10 cellular contexts compared by ENCODE assay signal in genomic region chr14:89418976-89419375, GRCh38. TPM values are rescaled to one million over a fixed set of nuclear protein-coding genes. Genes with fewer than 3 reads are reported as not detected.
DNase-seq lines count a peak whose midpoint lies in the region; ATAC-seq lines count a peak whose summit lies in the region.
"Had no signal": no experiment of that assay in that cellular context is flagged by ENCODE, and none has a peak within 500 bp of the region (broad histone marks: within the 10 kb centered on the region; RNA-seq: fewer than 3 reads in every experiment).

No MANE protein-coding gene starts in this region.

- peak overlapping the region; percentile 95 for H3K4me3 Mint-ChIP-seq in activated CD4-positive, alpha-beta T cell treated with anti-CD3 and anti-CD28 coated beads, Interleukin-2, amount 10 ng/mL, durations not matched to agents 24 days and 14 days
- H3K4me3 Mint-ChIP-seq in effector memory CD8-positive, alpha-beta T cell = peak overlapping the region; percentile 57 to 90
- peak overlapping the region; percentile 36 for H3K4me3 Mint-ChIP-seq in stimulated activated memory B cell treated with anti-CD40 and anti-IgM and Interleukin-4, amounts not matched to agents 10 μg/mL and 1 μg/mL and 100 μg/mL, for 72 hours

- H3K4me1 Mint-ChIP-seq in activated CD4-positive, alpha-beta T cell treated with anti-CD3 and anti-CD28 coated beads, Interleukin-2, amount 10 ng/mL, durations not matched to agents 24 days and 14 days = peaks cover 51% of the 10 kb centered on the region
- H3K4me1 Mint-ChIP-seq in effector memory CD8-positive, alpha-beta T cell (ENCODE audit: low read depth in 2 of 2) = peaks cover 27 to 62% of the 10 kb centered on the region in 2 donors
- peaks cover 50% of the 10 kb centered on the region for H3K4me1 Mint-ChIP-seq in stimulated activated memory B cell treated with anti-CD40 and anti-IgM and Interleukin-4, amounts not matched to agents 10 μg/mL and 1 μg/mL and 100 μg/mL, for 72 hours

- peak overlapping the region; percentile 77 for H3K27ac Mint-ChIP-seq in activated CD4-positive, alpha-beta T cell treated with anti-CD3 and anti-CD28 coated beads, Interleukin-2, amount 10 ng/mL, durations not matched to agents 24 days and 14 days
- peak overlapping the region in 1 of 2 donors; percentile 95 for H3K27ac Mint-ChIP-seq in effector memory CD8-positive, alpha-beta T cell
- H3K27ac Mint-ChIP-seq in stimulated activated memory B cell treated with anti-CD40 and anti-IgM and Interleukin-4, amounts not matched to agents 10 μg/mL and 1 μg/mL and 100 μg/mL, for 72 hours = peak overlapping the region; percentile 97

- no peak for ATAC-seq in effector memory CD8-positive, alpha-beta T cell (replicated peaks)
- no peak for ATAC-seq in stimulated activated memory B cell treated with anti-CD40 and anti-IgM and Interleukin-4, amounts not matched to agents 10 μg/mL and 1 μg/mL and 100 μg/mL, for 72 hours
- ATAC-seq in GM21381 (IDR thresholded peaks at IDR 0.05; ENCODE audit: unreplicated experiment) (no peak), GM19328 (IDR thresholded peaks at IDR 0.05; ENCODE audit: unreplicated experiment) (no peak)
- ATAC-seq: activated CD4-positive, CD25-positive, alpha-beta regulatory T cell treated with anti-CD3 and anti-CD28 coated beads, Interleukin-2, amount 50 U/mL, for 24 hours had no signal

- intact Hi-C loops in activated CD4-positive, alpha-beta T cell treated with anti-CD3 and anti-CD28 coated beads, Interleukin-2, amount 10 ng/mL, durations not matched to agents 24 days and 14 days (cut with micrococcal nuclease) = loop anchor here (1.0 to 10.0 kb wide), 7 partner anchors 114 to 483 kb away; no protein-coding TSS in a partner anchor

- no peak for DNase-seq in activated CD4-positive, alpha-beta T cell treated with anti-CD3 and anti-CD28 coated beads, Interleukin-2, amount 10 ng/mL, durations not matched to agents 24 days and 14 days
- DNase-seq in activated CD4-positive, alpha-beta T cell treated with anti-CD3 and anti-CD28 coated beads, Interleukin-2, amount 50 U/mL, for 4 hours = no peak
- peak; percentile 50 for DNase-seq in MV-4-11 (lab: John Stamatoyannopoulos, UW)
- DNase-seq in effector memory CD8-positive, alpha-beta T cell = peak; percentile 7 to 17 (median 14)
- DNase-seq in ureter (ENCODE audit: low spot score) = no peak
- DNase-seq: hypothalamus had no signal

- no peaks in the 10 kb centered on the region for H3K9me3 Mint-ChIP-seq in activated CD4-positive, alpha-beta T cell treated with anti-CD3 and anti-CD28 coated beads, Interleukin-2, amount 10 ng/mL, durations not matched to agents 24 days and 14 days
- H3K9me3 Mint-ChIP-seq in effector memory CD8-positive, alpha-beta T cell = no peaks in the 10 kb centered on the region
- H3K9me3 Mint-ChIP-seq in stimulated activated memory B cell treated with anti-CD40 and anti-IgM and Interleukin-4, amounts not matched to agents 10 μg/mL and 1 μg/mL and 100 μg/mL, for 72 hours = no peaks in the 10 kb centered on the region

- no peaks in the 10 kb centered on the region for H3K27me3 Mint-ChIP-seq in activated CD4-positive, alpha-beta T cell treated with anti-CD3 and anti-CD28 coated beads, Interleukin-2, amount 10 ng/mL, durations not matched to agents 24 days and 14 days
- no peaks in the 10 kb centered on the region for H3K27me3 Mint-ChIP-seq in effector memory CD8-positive, alpha-beta T cell
- no peaks in the 10 kb centered on the region for H3K27me3 Mint-ChIP-seq in stimulated activated memory B cell treated with anti-CD40 and anti-IgM and Interleukin-4, amounts not matched to agents 10 μg/mL and 1 μg/mL and 100 μg/mL, for 72 hours

- peaks cover 15% of the 10 kb centered on the region for H3K36me3 Mint-ChIP-seq in activated CD4-positive, alpha-beta T cell treated with anti-CD3 and anti-CD28 coated beads, Interleukin-2, amount 10 ng/mL, durations not matched to agents 24 days and 14 days (ENCODE audit: low read depth)
- H3K36me3 Mint-ChIP-seq in effector memory CD8-positive, alpha-beta T cell (ENCODE audit: insufficient read depth) = peaks cover 35% of the 10 kb centered on the region
- H3K36me3 Mint-ChIP-seq in stimulated activated memory B cell treated with anti-CD40 and anti-IgM and Interleukin-4, amounts not matched to agents 10 μg/mL and 1 μg/mL and 100 μg/mL, for 72 hours = peaks cover 18% of the 10 kb centered on the region

RNA-seq across cellular contexts. Expression of gene FOXN3, which starts 1.9 kb away (rescaled TPM):
- 80.0 and 85.2 TPM in 2 replicates for total RNA-seq in activated CD4-positive, alpha-beta T cell treated with anti-CD3 and anti-CD28 coated beads, Interleukin-2, amount 10 ng/mL, durations not matched to agents 24 days and 14 days
- total RNA-seq in ureter = 91.7 TPM

Comparison
In these comparisons a context has a peak if more than half of its experiments do, and no peak if none do; other contexts are left out.
1. DNase-seq: peak in MV-4-11 (single experiment) and effector memory CD8-positive, alpha-beta T cell (3 of 3); none in activated CD4-positive, alpha-beta T cell treated with anti-CD3 and anti-CD28 coated beads, Interleukin-2, amount 10 ng/mL, durations not matched to agents 24 days and 14 days (single experiment), activated CD4-positive, alpha-beta T cell treated with anti-CD3 and anti-CD28 coated beads, Interleukin-2, amount 50 U/mL, for 4 hours (0 of 2) and ureter (single experiment).
2. H3K4me3 Mint-ChIP-seq: peak in every context shown above with its lines; median percentile 95 in activated CD4-positive, alpha-beta T cell treated with anti-CD3 and anti-CD28 coated beads, Interleukin-2, amount 10 ng/mL, durations not matched to agents 24 days and 14 days; 74 in effector memory CD8-positive, alpha-beta T cell; 36 in stimulated activated memory B cell treated with anti-CD40 and anti-IgM and Interleukin-4, amounts not matched to agents 10 μg/mL and 1 μg/mL and 100 μg/mL, for 72 hours.